In genomic region chr6:169923468-169924464, GRCh38 we compare ENCODE assay signal across 13 cellular contexts.
DNase-seq lines count a peak whose midpoint lies in the region; ATAC-seq and TF ChIP-seq lines count a peak whose summit lies in the region.
"Had no signal": no experiment of that assay in that cellular context is flagged by ENCODE, and none has a peak within 500 bp of the region (broad histone marks: within the 10 kb centered on the region; RNA-seq: fewer than 3 reads in every experiment).

No MANE protein-coding gene starts in this region.

- no peak overlapping the region for H3K4me3 ChIP-seq in CD8-positive, alpha-beta T cell (ENCODE audit: low read depth, low read length)
- H3K4me3 ChIP-seq in HEK293 (ENCODE audit: low read depth, low read length): no peak overlapping the region
- no peak overlapping the region for H3K4me3 ChIP-seq in sigmoid colon
- H3K4me3 ChIP-seq: A549, BLaER1, HAP-1 had no signal

- no peak for TF ChIP-seq POLR2A in sigmoid colon (IDR thresholded peaks at IDR 0.05)

- CTCF ChIA-PET in CD8-positive, alpha-beta T cell (lab: Charles Lee): no interaction called here
- CTCF ChIA-PET in HEK293 (lab: Yijun Ruan, JAX): interaction anchor here (0.9 kb wide), 1 partner anchor 92 kb away, joined by 3 read pairs; no protein-coding TSS in a partner anchor

- no peak overlapping the region for H3K27ac ChIP-seq in CD8-positive, alpha-beta T cell (ENCODE audit: low read depth, low read length)
- H3K27ac ChIP-seq in HEK293 (ENCODE audit: extremely low read depth, low read depth, low read length) (no peak overlapping the region), sigmoid colon (no peak overlapping the region)
- H3K27ac ChIP-seq: A549 had no signal

- no peaks in the 10 kb centered on the region for H3K36me3 Mint-ChIP-seq in CD8-positive, alpha-beta T cell

- no peak for TF ChIP-seq EP300 in sigmoid colon (IDR thresholded peaks at IDR 0.05)

- no peak for DNase-seq in CD8-positive, alpha-beta T cell
- DNase-seq in ecto neural progenitor cell (ENCODE audit: low spot score): peak; percentile 1
- peak; percentile 13 for DNase-seq in sigmoid colon
- no peak for DNase-seq in ACHN
- DNase-seq: AML-193, DMS53, GOT3, Karpas-422 had no signal

- no peaks in the 10 kb centered on the region for H3K27me3 ChIP-seq in CD8-positive, alpha-beta T cell (ENCODE audit: insufficient read depth, low read length)
- peaks cover 0 to 13% (median 0%) of the 10 kb centered on the region in 3 donors for H3K27me3 ChIP-seq in sigmoid colon
- H3K27me3 ChIP-seq: BLaER1 had no signal

- H3K4me1 Mint-ChIP-seq in CD8-positive, alpha-beta T cell (ENCODE audit: low read depth): peaks cover 5% of the 10 kb centered on the region

- H3K4me3 Mint-ChIP-seq in CD8-positive, alpha-beta T cell: no peak overlapping the region

- in situ Hi-C loops in ACHN (cut with HindIII; ENCODE audit: low pct_ligation_motif_present, low pct_unique_long_range_greater_than_20kb, low sequenced_read_pairs): no loop called here

- H3K9me3 Mint-ChIP-seq in CD8-positive, alpha-beta T cell: peaks cover under 1% of the 10 kb centered on the region

- peak; percentile 17 for ATAC-seq in CD8-positive, alpha-beta T cell
- ATAC-seq in GM21717 (IDR thresholded peaks at IDR 0.05; ENCODE audit: unreplicated experiment): no peak
- ATAC-seq: A549 had no signal

- H3K27ac Mint-ChIP-seq in CD8-positive, alpha-beta T cell: no peak overlapping the region

- H3K27me3 Mint-ChIP-seq in CD8-positive, alpha-beta T cell (ENCODE audit: low read depth): peaks cover 8% of the 10 kb centered on the region

- no peak for TF ChIP-seq CTCF in CD8-positive, alpha-beta T cell (IDR thresholded peaks at IDR 0.05)
- TF ChIP-seq CTCF in HEK293 (tag by site-specific recombination; IDR thresholded peaks at IDR 0.05) (no peak), sigmoid colon (IDR thresholded peaks at IDR 0.05) (no peak)

- no peaks in the 10 kb centered on the region for H3K36me3 ChIP-seq in CD8-positive, alpha-beta T cell (ENCODE audit: insufficient read depth, low read length)
- no peaks in the 10 kb centered on the region for H3K36me3 ChIP-seq in HEK293 (ENCODE audit: control insufficient read depth in 2 of 2, insufficient read depth in 1 of 2, low read length in 2 of 2)
- no peaks in the 10 kb centered on the region for H3K36me3 ChIP-seq in sigmoid colon
- H3K36me3 ChIP-seq: BLaER1, HAP-1 had no signal

- H3K9me3 ChIP-seq in CD8-positive, alpha-beta T cell (ENCODE audit: low read length): no peaks in the 10 kb centered on the region
- no peaks in the 10 kb centered on the region for H3K9me3 ChIP-seq in HEK293 (ENCODE audit: control insufficient read depth, insufficient read depth, low read depth, low read length)
- no peaks in the 10 kb centered on the region for H3K9me3 ChIP-seq in sigmoid colon
- H3K9me3 ChIP-seq: A549, BLaER1, HAP-1 had no signal

- POLR2A ChIA-PET in CD8-positive, alpha-beta T cell (lab: Charles Lee): no interaction called here
- POLR2A ChIA-PET in HEK293 (lab: Yijun Ruan, JAX): no interaction called here

- 84 to 92% methylated on average over 6 of the region's 6 CpGs for WGBS in sigmoid colon, 2 donors

- peaks cover 4% of the 10 kb centered on the region for H3K4me1 ChIP-seq in CD8-positive, alpha-beta T cell (ENCODE audit: insufficient read depth, low read length)
- H3K4me1 ChIP-seq in HEK293 (ENCODE audit: control insufficient read depth, insufficient read depth, low read length): no peaks in the 10 kb centered on the region
- H3K4me1 ChIP-seq in sigmoid colon: no peaks in the 10 kb centered on the region
- H3K4me1 ChIP-seq: A549, HAP-1 had no signal

- intact Hi-C loops in CD8-positive, alpha-beta T cell (cut with DNase I, micrococcal nuclease): no loop called here
- intact Hi-C loops in sigmoid colon (cut with DNase I): no loop called here

TF ChIP-seq in HEK293, 187 proteins besides CTCF, POLR2A, EP300 and RAD21:
- TF ChIP-seq ZNF521 (tag by site-specific recombination; IDR thresholded peaks at IDR 0.05): peak; percentile 73; the same call in 1 of the 2 replicates
- no peak for TF ChIP-seq KLF1 (tag by site-specific recombination; IDR thresholded peaks at IDR 0.05)
- TF ChIP-seq ZNF571 (tag by site-specific recombination; IDR thresholded peaks at IDR 0.05): peak; percentile 40; the same call in 1 of the 2 replicates
- peak; percentile 57; the same call in 1 of the 2 replicates for TF ChIP-seq YY2 (tag by site-specific recombination; IDR thresholded peaks at IDR 0.05)
- TF ChIP-seq RBAK (tag by site-specific recombination; IDR thresholded peaks at IDR 0.05): peak; percentile 45; the same call in 1 of the 2 replicates
- TF ChIP-seq ZNF148 (tag by site-specific recombination; IDR thresholded peaks at IDR 0.05; ENCODE audit: borderline replicate concordance): peak; percentile 67; the same call in 1 of the 2 replicates
- TF ChIP-seq SALL2 (tag by site-specific recombination; IDR thresholded peaks at IDR 0.05; ENCODE audit: borderline replicate concordance): 0 out of 2 replicates have a peak, but pooled peaks have one; percentile 74
- peak; percentile 62 for TF ChIP-seq ZBTB21 (tag by site-specific recombination; IDR thresholded peaks at IDR 0.05)
- 0 out of 2 replicates have a peak, but pooled peaks have one; percentile 18 for TF ChIP-seq ZBTB48 (tag by site-specific recombination; IDR thresholded peaks at IDR 0.05)
- peak; percentile 78; the same call in 1 of the 2 replicates for TF ChIP-seq ZNF169 (tag by site-specific recombination; IDR thresholded peaks at IDR 0.05)
- TF ChIP-seq ZNF18 (tag by site-specific recombination; IDR thresholded peaks at IDR 0.05): no peak
- TF ChIP-seq ZNF747 (tag by site-specific recombination; IDR thresholded peaks at IDR 0.05): peak; percentile 80; the same call in 1 of the 2 replicates
- TF ChIP-seq ZNF658 (tag by site-specific recombination; IDR thresholded peaks at IDR 0.05): peak; percentile 90; the same call in 1 of the 2 replicates
- no peak for TF ChIP-seq ZNF76 (tag by site-specific recombination; IDR thresholded peaks at IDR 0.05; ENCODE audit: borderline replicate concordance, low read depth)
- TF ChIP-seq ZNF513 (tag by site-specific recombination; IDR thresholded peaks at IDR 0.05): peak; percentile 92
- no peak for TF ChIP-seq GLIS1 (tag by site-specific recombination; IDR thresholded peaks at IDR 0.05)
- no peak for TF ChIP-seq ZNF629 (tag by site-specific recombination; IDR thresholded peaks at IDR 0.05)

Comparison
In these comparisons a context has a peak if more than half of its experiments do, and no peak if none do; other contexts are left out.
1. DNase-seq: peak in ecto neural progenitor cell (single experiment) and sigmoid colon (single experiment); none in CD8-positive, alpha-beta T cell (0 of 7) and ACHN (single experiment).